Comparison of ENCODE assay signal across 10 cellular contexts in the genomic region with DNA sequence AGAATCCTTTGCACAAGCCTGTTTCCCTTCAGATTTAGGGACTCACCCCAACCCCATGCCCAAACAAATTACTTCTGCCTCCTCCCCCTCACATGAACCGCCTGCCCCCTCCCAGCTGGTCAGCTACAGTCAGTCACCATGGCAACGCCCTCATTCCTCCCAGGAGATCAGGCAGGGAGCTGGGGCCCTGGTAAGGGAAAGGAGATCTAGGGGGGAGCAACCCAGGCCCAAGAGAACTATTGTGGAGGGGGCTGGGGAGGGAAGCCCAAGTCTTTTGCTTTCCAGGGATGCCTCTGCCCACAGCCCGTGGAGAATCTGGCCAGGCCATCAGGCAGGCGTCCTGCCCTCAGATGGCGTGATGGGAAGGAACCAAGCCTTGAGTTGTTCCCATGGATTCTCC. TPM values are rescaled to one million over a fixed set of nuclear protein-coding genes. Genes with fewer than 3 reads are reported as not detected.
A peak's percentile ranks its signal among the peaks of the same experiment; 100 is the strongest.
DNase-seq lines count a peak whose midpoint lies in the region.
"Had no signal": no experiment of that assay in that cellular context is flagged by ENCODE, and none has a peak within 500 bp of the region (broad histone marks: within the 10 kb centered on the region; RNA-seq: fewer than 3 reads in every experiment).

No MANE protein-coding gene starts in this region.

- CTCF ChIA-PET in activated naive CD4-positive, alpha-beta T cell treated with anti-CD3 and anti-CD28 coated beads, Interleukin-2, amount 10 ng/mL, durations not matched to agents 7 days and 5 days (lab: Charles Lee): interaction anchor here (1.0 to 5.1 kb wide), 2 partner anchors 11 to 15 kb away, joined by 4 to 34 read pairs; a partner anchor contains a TSS

- H3K4me3 Mint-ChIP-seq in activated naive CD4-positive, alpha-beta T cell treated with anti-CD3 and anti-CD28 coated beads, Interleukin-2, amount 10 ng/mL, durations not matched to agents 7 days and 5 days: no peak overlapping the region
- H3K4me3 Mint-ChIP-seq: activated T-helper 17 cell treated with anti-CD3 and anti-CD28 coated beads, Interleukin-2, amount 50 U/mL, for 72 hours had no signal

- no peaks in the 10 kb centered on the region for H3K9me3 ChIP-seq in iPS-20b (ENCODE audit: insufficient read depth, low read depth, low read length)
- H3K9me3 ChIP-seq: left ventricle myocardium inferior, spleen had no signal

- H3K36me3 ChIP-seq in iPS-20b (ENCODE audit: insufficient read depth, low read depth, low read length): no peaks in the 10 kb centered on the region
- H3K36me3 ChIP-seq: left ventricle myocardium inferior, spleen had no signal

- no peak overlapping the region for H3K27ac Mint-ChIP-seq in activated naive CD4-positive, alpha-beta T cell treated with anti-CD3 and anti-CD28 coated beads, Interleukin-2, amount 10 ng/mL, durations not matched to agents 7 days and 5 days
- H3K27ac Mint-ChIP-seq: activated T-helper 17 cell treated with anti-CD3 and anti-CD28 coated beads, Interleukin-2, amount 50 U/mL, for 72 hours had no signal

- H3K27me3 ChIP-seq in iPS-20b (ENCODE audit: insufficient read depth, low read length): peaks cover 17% of the 10 kb centered on the region

- peaks cover 86% of the 10 kb centered on the region for H3K27me3 Mint-ChIP-seq in activated naive CD4-positive, alpha-beta T cell treated with anti-CD3 and anti-CD28 coated beads, Interleukin-2, amount 10 ng/mL, durations not matched to agents 7 days and 5 days

- no peaks in the 10 kb centered on the region for H3K36me3 Mint-ChIP-seq in activated naive CD4-positive, alpha-beta T cell treated with anti-CD3 and anti-CD28 coated beads, Interleukin-2, amount 10 ng/mL, durations not matched to agents 7 days and 5 days

- peaks cover 2% of the 10 kb centered on the region for H3K4me1 Mint-ChIP-seq in activated naive CD4-positive, alpha-beta T cell treated with anti-CD3 and anti-CD28 coated beads, Interleukin-2, amount 10 ng/mL, durations not matched to agents 7 days and 5 days

- no peak overlapping the region for H3K27ac ChIP-seq in iPS-20b (ENCODE audit: low read length)
- H3K27ac ChIP-seq: left ventricle myocardium inferior, spleen had no signal

- peaks cover 17% of the 10 kb centered on the region for H3K4me1 ChIP-seq in iPS-20b (ENCODE audit: insufficient read depth, low read length)

- no peak overlapping the region for H3K9ac ChIP-seq in iPS-20b (ENCODE audit: low read depth, low read length)

- H3K4me3 ChIP-seq in iPS-20b (ENCODE audit: low read length): peak overlapping the region; percentile 52
- H3K4me3 ChIP-seq: left ventricle myocardium inferior, spleen had no signal

- no peaks in the 10 kb centered on the region for H3K9me3 Mint-ChIP-seq in activated naive CD4-positive, alpha-beta T cell treated with anti-CD3 and anti-CD28 coated beads, Interleukin-2, amount 10 ng/mL, durations not matched to agents 7 days and 5 days
- H3K9me3 Mint-ChIP-seq: activated T-helper 17 cell treated with anti-CD3 and anti-CD28 coated beads, Interleukin-2, amount 50 U/mL, for 72 hours had no signal

- DNase-seq in D341Med (ENCODE audit: low spot score): peak; percentile 39
- DNase-seq in SK-N-DZ (ENCODE audit: low spot score): peak; percentile 57
- no peak for DNase-seq in activated naive CD4-positive, alpha-beta T cell treated with anti-CD3 and anti-CD28 coated beads, Interleukin-2, amount 10 ng/mL, durations not matched to agents 7 days and 5 days
- DNase-seq in NCI-H1105 treated with DMSO at 0.1 percent for 48 hours (lab: John Stamatoyannopoulos, UW): no peak
- no peak for DNase-seq in kidney tubule cell (ENCODE audit: low spot score)
- DNase-seq: left ventricle myocardium inferior, NCI-H526 treated with DMSO at 0.1 percent for 48 hours, spleen had no signal

RNA-seq across cellular contexts. Expression of a gene that starts 2.8 kb away (rescaled TPM):
- 56.5 and 58.8 TPM in 2 replicates for polyA plus RNA-seq in SK-N-DZ (2014; cell fraction: cytosol; rRNA removed)
- 32.7 and 44.7 TPM in 2 replicates for polyA plus RNA-seq in SK-N-DZ (2014; cell fraction: nucleus; rRNA removed)

RNA-seq across cellular contexts. Expression of a gene that starts 15.7 kb away (rescaled TPM):
- polyA plus RNA-seq in SK-N-DZ (2014; cell fraction: cytosol; rRNA removed): 85.7 and 87.8 TPM in 2 replicates
- polyA plus RNA-seq in SK-N-DZ (2014; cell fraction: nucleus; rRNA removed): 83.0 and 119 TPM in 2 replicates

RNA-seq across cellular contexts. Expression of a gene that starts 28.6 kb away (rescaled TPM):
- 4.4 and 7.4 TPM in 2 replicates for polyA plus RNA-seq in SK-N-DZ (2014; cell fraction: cytosol; rRNA removed)
- polyA plus RNA-seq in SK-N-DZ (2014; cell fraction: nucleus; rRNA removed): 8.1 and 19.5 TPM in 2 replicates

RNA-seq across cellular contexts. Expression of a gene that starts 36.2 kb away (rescaled TPM):
- polyA plus RNA-seq in SK-N-DZ (2014; cell fraction: cytosol; rRNA removed): 174 and 211 TPM in 2 replicates
- polyA plus RNA-seq in SK-N-DZ (2014; cell fraction: nucleus; rRNA removed): 298 and 413 TPM in 2 replicates

RNA-seq across cellular contexts. Expression of a gene that starts 52.4 kb away (rescaled TPM):
- polyA plus RNA-seq in SK-N-DZ (2014; cell fraction: cytosol; rRNA removed): 69.8 TPM in 2 replicates
- polyA plus RNA-seq in SK-N-DZ (2014; cell fraction: nucleus; rRNA removed): 158 and 175 TPM in 2 replicates

Comparison
In these comparisons a context has a peak if more than half of its experiments do, and no peak if none do; other contexts are left out.
1. DNase-seq: peak in D341Med (single experiment) and SK-N-DZ (single experiment); none in activated naive CD4-positive, alpha-beta T cell treated with anti-CD3 and anti-CD28 coated beads, Interleukin-2, amount 10 ng/mL, durations not matched to agents 7 days and 5 days (single experiment), NCI-H1105 treated with DMSO at 0.1 percent for 48 hours (single experiment) and kidney tubule cell (single experiment).